8 cellular contexts compared by ENCODE assay signal in genomic region chr1:221915764-221916163, GRCh38.
"Had no signal": no experiment of that assay in that cellular context is flagged by ENCODE, and none has a peak within 500 bp of the region (broad histone marks: within the 10 kb centered on the region; RNA-seq: fewer than 3 reads in every experiment).

No MANE protein-coding gene starts in this region.

- DNase-seq: GM23248, GOT3, H7, HFFc6, KG1 had no signal

- H3K4me1 ChIP-seq: HAP-1 had no signal

- H3K9me3 ChIP-seq: HAP-1 had no signal

- H3K36me3 ChIP-seq: HAP-1 had no signal

- H3K4me3 ChIP-seq: GM23248, HAP-1 had no signal

- H3K9ac ChIP-seq: GM23248 had no signal

- H3K27ac ChIP-seq: GM23248, HL-60 had no signal

- ATAC-seq: HCT116 had no signal

- H2AFZ ChIP-seq: GM23248 had no signal
